1 cellular context compared by ENCODE assay signal in genomic region chr1:225953315-225953714, GRCh38.
TF ChIP-seq lines count a peak whose summit lies in the region.

No MANE protein-coding gene starts in this region.

TF ChIP-seq in K562, 482 proteins besides CTCF, POLR2A, EP300 and RAD21:
- 0 out of 2 replicates have a peak, but pooled peaks have one; percentile 11 for TF ChIP-seq DPF2 (IDR thresholded peaks at IDR 0.05)
- TF ChIP-seq RCOR1 (IDR thresholded peaks at IDR 0.05; ENCODE audit: borderline replicate concordance in 1 of 2, low read depth in 2 of 2, low read length in 2 of 2): no peak
- no peak for TF ChIP-seq ZC3H8 (IDR thresholded peaks at IDR 0.05)
- no peak for TF ChIP-seq CREBBP (IDR thresholded peaks at IDR 0.05; ENCODE audit: low read depth, low read length)
- TF ChIP-seq NFIC (IDR thresholded peaks at IDR 0.05): peak; percentile 76
- TF ChIP-seq MGA (IDR thresholded peaks at IDR 0.05): no peak
- no peak for TF ChIP-seq ELF1 (tag; IDR thresholded peaks at IDR 0.05)
- TF ChIP-seq HNRNPH1 (optimal IDR thresholded peaks at IDR 0.05; ENCODE audit: low read depth, low read length): no peak
